Comparison of ENCODE assay signal across 18 cellular contexts in the genomic region with DNA sequence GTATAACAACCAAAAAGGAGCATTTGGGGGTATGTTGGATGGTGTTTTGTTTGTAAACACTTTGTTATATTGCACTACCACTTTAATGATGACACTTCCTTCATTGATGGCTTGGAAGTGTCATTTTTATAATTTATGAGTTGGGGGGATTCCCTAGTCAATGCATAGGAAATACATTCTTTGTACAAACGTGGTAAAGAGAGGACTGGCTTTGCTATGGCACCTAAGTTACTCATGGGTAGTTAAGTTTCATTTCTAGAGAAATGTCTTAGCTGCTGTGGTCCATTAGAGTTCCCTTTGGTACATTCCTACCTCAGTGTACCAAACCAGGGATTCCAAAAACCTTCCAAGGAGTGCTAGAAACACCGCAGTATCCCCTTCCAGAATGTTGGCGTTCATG.
DNase-seq lines count a peak whose midpoint lies in the region; ATAC-seq and TF ChIP-seq lines count a peak whose summit lies in the region.
"Had no signal": no experiment of that assay in that cellular context is flagged by ENCODE, and none has a peak within 500 bp of the region (broad histone marks: within the 10 kb centered on the region; RNA-seq: fewer than 3 reads in every experiment).

No MANE protein-coding gene starts in this region.

- POLR2A ChIA-PET in activated CD8-positive, alpha-beta T cell treated with anti-CD3 and anti-CD28 coated beads for 36 hours (lab: Charles Lee) = interaction anchor here (1.0 kb wide), 1 partner anchor 12 kb away, joined by 3 read pairs; no protein-coding TSS in a partner anchor
- POLR2A ChIA-PET in activated CD8-positive, alpha-beta T cell treated with anti-CD3 and anti-CD28 coated beads, Interleukin-2, amount 10 ng/mL, durations not matched to agents 7 days and 5 days (lab: Charles Lee) = no interaction called here

- no peaks in the 10 kb centered on the region for H3K79me2 ChIP-seq in Karpas-422 (ENCODE audit: low read length)

- H3K4me2 ChIP-seq in Karpas-422 (ENCODE audit: low read depth, low read length, poor library complexity, severe bottlenecking) = no peak overlapping the region
- H3K4me2 ChIP-seq: A549; BLaER1 treated with 17β-estradiol and CSF1 and Interleukin-3, amounts not matched to agents 10 nM and 100 nM had no signal

- H3K36me3 Mint-ChIP-seq in activated CD8-positive, alpha-beta T cell treated with anti-CD3 and anti-CD28 coated beads for 36 hours (ENCODE audit: low read depth) = peaks cover 17% of the 10 kb centered on the region
- H3K36me3 Mint-ChIP-seq in activated CD8-positive, alpha-beta T cell treated with anti-CD3 and anti-CD28 coated beads, Interleukin-2, amount 10 ng/mL, durations not matched to agents 7 days and 5 days (ENCODE audit: low read depth) = peaks cover 8% of the 10 kb centered on the region

- H3K4me1 ChIP-seq in Karpas-422 (ENCODE audit: low read length) = no peaks in the 10 kb centered on the region
- H3K4me1 ChIP-seq: BLaER1 treated with 17β-estradiol and CSF1 and Interleukin-3, amounts not matched to agents 10 nM and 100 nM; Caco-2 had no signal

- no peak overlapping the region for H3K4me3 Mint-ChIP-seq in activated CD8-positive, alpha-beta T cell treated with anti-CD3 and anti-CD28 coated beads for 36 hours
- no peak overlapping the region for H3K4me3 Mint-ChIP-seq in activated CD8-positive, alpha-beta T cell treated with anti-CD3 and anti-CD28 coated beads, Interleukin-2, amount 10 ng/mL, durations not matched to agents 7 days and 5 days
- H3K4me3 Mint-ChIP-seq: B cell; CD4-positive, alpha-beta T cell; CD8-positive, alpha-beta T cell had no signal

- H3K4me3 ChIP-seq in Karpas-422 (ENCODE audit: low read length) (no peak overlapping the region), H7 (ENCODE audit: insufficient read depth, low read depth, low read length) (no peak overlapping the region)
- H3K4me3 ChIP-seq: A549; BLaER1 treated with 17β-estradiol and CSF1 and Interleukin-3, amounts not matched to agents 10 nM and 100 nM had no signal

- peak; percentile 67 for ATAC-seq in activated CD8-positive, alpha-beta T cell treated with anti-CD3 and anti-CD28 coated beads for 36 hours
- ATAC-seq in activated CD8-positive, alpha-beta T cell treated with anti-CD3 and anti-CD28 coated beads, Interleukin-2, amount 10 ng/mL, durations not matched to agents 7 days and 5 days = no peak
- ATAC-seq in stimulated activated naive CD8-positive, alpha-beta T cell treated with anti-CD3 and anti-CD28 coated beads, Interleukin-15, Interleukin-2, amounts not matched to agents 100 U/mL and 50 U/mL, for 24 hours = peak; percentile 36
- ATAC-seq in GM21526 (IDR thresholded peaks at IDR 0.05; ENCODE audit: low FRiP score, unreplicated experiment) = no peak
- ATAC-seq: A549; CD8-positive, alpha-beta T cell had no signal

- H3K27ac ChIP-seq in VCaP (peak overlapping the region; percentile 18; the same call in 1 of the 2 replicates), Karpas-422 (ENCODE audit: low read length) (no peak overlapping the region)
- H3K27ac ChIP-seq: A549; BLaER1 treated with 17β-estradiol and CSF1 and Interleukin-3, amounts not matched to agents 10 nM and 100 nM; C4-2B had no signal

- intact Hi-C loops in activated CD8-positive, alpha-beta T cell treated with anti-CD3 and anti-CD28 coated beads for 36 hours (cut with micrococcal nuclease) = no loop called here

- DNase-seq in activated CD8-positive, alpha-beta T cell treated with anti-CD3 and anti-CD28 coated beads for 36 hours = no peak
- DNase-seq in activated CD8-positive, alpha-beta T cell treated with anti-CD3 and anti-CD28 coated beads, Interleukin-2, amount 10 ng/mL, durations not matched to agents 7 days and 5 days = no peak
- DNase-seq in stimulated activated naive CD8-positive, alpha-beta T cell treated with anti-CD3 and anti-CD28 coated beads, Interleukin-15, Interleukin-2, amounts not matched to agents 100 U/mL and 50 U/mL, for 24 hours = no peak
- DNase-seq in Karpas-422 (no peak), H7 (no peak)
- DNase-seq: AML-193; Caco-2; Calu3; CD4-positive, alpha-beta T cell; CD8-positive, alpha-beta T cell; DMS79 treated with DMSO at 0.1 percent for 48 hours; GF-D8 had no signal

- H3K27ac Mint-ChIP-seq in activated CD8-positive, alpha-beta T cell treated with anti-CD3 and anti-CD28 coated beads for 36 hours = no peak overlapping the region
- H3K27ac Mint-ChIP-seq in activated CD8-positive, alpha-beta T cell treated with anti-CD3 and anti-CD28 coated beads, Interleukin-2, amount 10 ng/mL, durations not matched to agents 7 days and 5 days = no peak overlapping the region
- H3K27ac Mint-ChIP-seq: B cell; CD4-positive, alpha-beta T cell; CD8-positive, alpha-beta T cell had no signal

- no peak overlapping the region for H2AFZ ChIP-seq in Karpas-422 (ENCODE audit: low read length)

- TF ChIP-seq CTCF in activated CD8-positive, alpha-beta T cell treated with anti-CD3 and anti-CD28 coated beads for 36 hours (IDR thresholded peaks at IDR 0.05) = no peak
- no peak for TF ChIP-seq CTCF in VCaP (conservative IDR thresholded peaks at IDR 0.05)

- H3K4me1 Mint-ChIP-seq in activated CD8-positive, alpha-beta T cell treated with anti-CD3 and anti-CD28 coated beads for 36 hours (ENCODE audit: low read depth) = peaks cover 7% of the 10 kb centered on the region
- H3K4me1 Mint-ChIP-seq in activated CD8-positive, alpha-beta T cell treated with anti-CD3 and anti-CD28 coated beads, Interleukin-2, amount 10 ng/mL, durations not matched to agents 7 days and 5 days (ENCODE audit: low read depth) = no peaks in the 10 kb centered on the region
- H3K4me1 Mint-ChIP-seq: B cell had no signal

- no peaks in the 10 kb centered on the region for H3K27me3 ChIP-seq in Karpas-422 (ENCODE audit: low read length)
- no peaks in the 10 kb centered on the region for H3K27me3 ChIP-seq in H7 (ENCODE audit: control insufficient read depth, insufficient read depth, low read length)
- H3K27me3 ChIP-seq: BLaER1 treated with 17β-estradiol and CSF1 and Interleukin-3, amounts not matched to agents 10 nM and 100 nM had no signal

- no peaks in the 10 kb centered on the region for H3K36me3 ChIP-seq in Karpas-422 (ENCODE audit: insufficient read depth, low read length)
- H3K36me3 ChIP-seq in H7 (replicated peaks; ENCODE audit: control insufficient read depth, insufficient read depth, low read length) = peaks cover 6% of the 10 kb centered on the region

- H3K9me2 ChIP-seq in Karpas-422 (replicated peaks; ENCODE audit: insufficient read depth, low read length) = no peaks in the 10 kb centered on the region

- H3K27me3 Mint-ChIP-seq in activated CD8-positive, alpha-beta T cell treated with anti-CD3 and anti-CD28 coated beads for 36 hours = no peaks in the 10 kb centered on the region
- H3K27me3 Mint-ChIP-seq in activated CD8-positive, alpha-beta T cell treated with anti-CD3 and anti-CD28 coated beads, Interleukin-2, amount 10 ng/mL, durations not matched to agents 7 days and 5 days (ENCODE audit: low read depth) = no peaks in the 10 kb centered on the region
- H3K27me3 Mint-ChIP-seq: B cell; CD4-positive, alpha-beta T cell had no signal

- no peak overlapping the region for H3K9ac ChIP-seq in Karpas-422 (ENCODE audit: low read length)
- H3K9ac ChIP-seq: BLaER1 treated with 17β-estradiol and CSF1 and Interleukin-3, amounts not matched to agents 10 nM and 100 nM had no signal

- H3K9me3 ChIP-seq in Karpas-422 (ENCODE audit: low read length) = no peaks in the 10 kb centered on the region
- H3K9me3 ChIP-seq: A549; BLaER1 treated with 17β-estradiol and CSF1 and Interleukin-3, amounts not matched to agents 10 nM and 100 nM; Caco-2 had no signal

- H3K9me3 Mint-ChIP-seq in activated CD8-positive, alpha-beta T cell treated with anti-CD3 and anti-CD28 coated beads for 36 hours = no peaks in the 10 kb centered on the region
- H3K9me3 Mint-ChIP-seq in activated CD8-positive, alpha-beta T cell treated with anti-CD3 and anti-CD28 coated beads, Interleukin-2, amount 10 ng/mL, durations not matched to agents 7 days and 5 days (ENCODE audit: insufficient read depth) = no peaks in the 10 kb centered on the region
- H3K9me3 Mint-ChIP-seq: CD4-positive, alpha-beta T cell; CD8-positive, alpha-beta T cell had no signal

- CTCF ChIA-PET in activated CD8-positive, alpha-beta T cell treated with anti-CD3 and anti-CD28 coated beads for 36 hours (lab: Charles Lee) = interaction anchor here (1.0 kb wide), 1 partner anchor 317 kb away, joined by 4 read pairs; no protein-coding TSS in a partner anchor
- CTCF ChIA-PET in activated CD8-positive, alpha-beta T cell treated with anti-CD3 and anti-CD28 coated beads, Interleukin-2, amount 10 ng/mL, durations not matched to agents 7 days and 5 days (lab: Charles Lee) = no interaction called here

- no peaks in the 10 kb centered on the region for H4K20me1 ChIP-seq in Karpas-422 (ENCODE audit: insufficient read depth, low read depth, low read length)

Comparison
In these comparisons a context has a peak if more than half of its experiments do, and no peak if none do; other contexts are left out.
1. ATAC-seq: peak in activated CD8-positive, alpha-beta T cell treated with anti-CD3 and anti-CD28 coated beads for 36 hours (single experiment) and stimulated activated naive CD8-positive, alpha-beta T cell treated with anti-CD3 and anti-CD28 coated beads, Interleukin-15, Interleukin-2, amounts not matched to agents 100 U/mL and 50 U/mL, for 24 hours (single experiment); none in activated CD8-positive, alpha-beta T cell treated with anti-CD3 and anti-CD28 coated beads, Interleukin-2, amount 10 ng/mL, durations not matched to agents 7 days and 5 days (single experiment) and GM21526 (single experiment).